10 cellular contexts compared by ENCODE assay signal in genomic region chr1:23694371-23694770, GRCh38. TPM values are rescaled to one million over a fixed set of nuclear protein-coding genes. Genes with fewer than 3 reads are reported as not detected.
A peak's percentile ranks its signal among the peaks of the same experiment; 100 is the strongest.
DNase-seq lines count a peak whose midpoint lies in the region; TF ChIP-seq lines count a peak whose summit lies in the region.
"Had no signal": no experiment of that assay in that cellular context is flagged by ENCODE, and none has a peak within 500 bp of the region (broad histone marks: within the 10 kb centered on the region; RNA-seq: fewer than 3 reads in every experiment).

No MANE protein-coding gene starts in this region.

- intact Hi-C loops in activated T-helper 1 cell treated with anti-CD3 and anti-CD28 coated beads, Interleukin-12 subunit alpha, Interleukin-12 subunit beta, Interleukin-2, Interleukin-4 antibody, amounts not matched to agents 30 ng/mL and 10 ng/mL and 1 ng/mL, durations not matched to agents 14 hours and 24 hours and 36 hours (cut with micrococcal nuclease): loop anchor here (5.0 kb wide), 1 partner anchor 283 kb away; no protein-coding TSS in a partner anchor

- no peak overlapping the region for H2AK5ac ChIP-seq in mesenchymal stem cell (ENCODE audit: low read length, severe bottlenecking)

- H4K91ac ChIP-seq in mesenchymal stem cell (ENCODE audit: low read length): no peak overlapping the region

- H3K9me2 ChIP-seq in GM23248 (ENCODE audit: insufficient read depth): no peaks in the 10 kb centered on the region

- H3K79me1 ChIP-seq in mesenchymal stem cell (replicated peaks; ENCODE audit: low read length, poor library complexity, severe bottlenecking): no peaks in the 10 kb centered on the region

- H4K8ac ChIP-seq in mesenchymal stem cell (ENCODE audit: low read length): no peak overlapping the region

- H3K4me3 Mint-ChIP-seq in activated T-helper 1 cell treated with anti-CD3 and anti-CD28 coated beads, Interleukin-12 subunit alpha, Interleukin-12 subunit beta, Interleukin-2, Interleukin-4 antibody, amounts not matched to agents 30 ng/mL and 10 ng/mL and 1 ng/mL, durations not matched to agents 14 hours and 24 hours and 36 hours: peak overlapping the region; percentile 97

- H3K36me3 ChIP-seq in BE2C (peaks cover 64% of the 10 kb centered on the region), GM23248 (ENCODE audit: low read depth) (peaks cover 67% of the 10 kb centered on the region), mesenchymal stem cell (ENCODE audit: control insufficient read depth in 1 of 2, insufficient read depth in 2 of 2, low read depth in 1 of 2, low read length in 2 of 2) (peaks cover 33 to 72% of the 10 kb centered on the region in 2 experiments)

- H2BK15ac ChIP-seq in mesenchymal stem cell (ENCODE audit: low read depth, poor library complexity, severe bottlenecking): no peak overlapping the region

- 65 to 68% methylated on average over 3 of the region's 3 CpGs for WGBS in GM23248 (ENCODE audit: low coverage in 1 of 2, low lambda C conversion rate in 2 of 2, missing lambda C conversion rate in 2 of 2), 2 experiments
- WGBS in mesenchymal stem cell: 93% methylated on average over 3 of the region's 3 CpGs

- peak overlapping the region; percentile 25 for H3K27ac Mint-ChIP-seq in activated T-helper 1 cell treated with anti-CD3 and anti-CD28 coated beads, Interleukin-12 subunit alpha, Interleukin-12 subunit beta, Interleukin-2, Interleukin-4 antibody, amounts not matched to agents 30 ng/mL and 10 ng/mL and 1 ng/mL, durations not matched to agents 14 hours and 24 hours and 36 hours

- in situ Hi-C loops in GM23248 (cut with MboI): no loop called here

- H3K4me1 ChIP-seq in BE2C: no peaks in the 10 kb centered on the region; the same call in 1 of the 2 replicates
- H3K4me1 ChIP-seq in GM23248 (ENCODE audit: insufficient read depth): peaks cover 47% of the 10 kb centered on the region
- peaks cover 16% of the 10 kb centered on the region for H3K4me1 ChIP-seq in mesenchymal stem cell (ENCODE audit: control insufficient read depth, insufficient read depth, low read depth, low read length)

- peaks cover 33% of the 10 kb centered on the region for H4K20me1 ChIP-seq in GM23248 (ENCODE audit: insufficient read depth)

- H3K9me3 ChIP-seq in BE2C (no peaks in the 10 kb centered on the region), GM23248 (ENCODE audit: low read depth) (no peaks in the 10 kb centered on the region), mesenchymal stem cell (ENCODE audit: control insufficient read depth, low read length) (no peaks in the 10 kb centered on the region)

- H3K23ac ChIP-seq in mesenchymal stem cell (ENCODE audit: low read length in 2 of 2): no peak overlapping the region

- peaks cover 65% of the 10 kb centered on the region for H3K4me1 Mint-ChIP-seq in activated T-helper 1 cell treated with anti-CD3 and anti-CD28 coated beads, Interleukin-12 subunit alpha, Interleukin-12 subunit beta, Interleukin-2, Interleukin-4 antibody, amounts not matched to agents 30 ng/mL and 10 ng/mL and 1 ng/mL, durations not matched to agents 14 hours and 24 hours and 36 hours (ENCODE audit: low read depth)

- H3K79me2 ChIP-seq in GM23248 (ENCODE audit: insufficient read depth): peaks cover 78% of the 10 kb centered on the region

- no peak for TF ChIP-seq CTCF in BE2C (IDR thresholded peaks at IDR 0.05; ENCODE audit: low read depth, low read length)

- H3K27me3 ChIP-seq in BE2C (no peaks in the 10 kb centered on the region), GM23248 (replicated peaks; ENCODE audit: insufficient read depth) (no peaks in the 10 kb centered on the region), mesenchymal stem cell (ENCODE audit: control insufficient read depth in 1 of 2, insufficient read depth in 1 of 2, low read length in 2 of 2) (no peaks in the 10 kb centered on the region)

- no peak overlapping the region for H2AFZ ChIP-seq in GM23248
- no peak overlapping the region for H2AFZ ChIP-seq in mesenchymal stem cell (ENCODE audit: low read depth, low read length)

- H3K9me3 Mint-ChIP-seq in activated T-helper 1 cell treated with anti-CD3 and anti-CD28 coated beads, Interleukin-12 subunit alpha, Interleukin-12 subunit beta, Interleukin-2, Interleukin-4 antibody, amounts not matched to agents 30 ng/mL and 10 ng/mL and 1 ng/mL, durations not matched to agents 14 hours and 24 hours and 36 hours: no peaks in the 10 kb centered on the region

- no peaks in the 10 kb centered on the region for H3K27me3 Mint-ChIP-seq in activated T-helper 1 cell treated with anti-CD3 and anti-CD28 coated beads, Interleukin-12 subunit alpha, Interleukin-12 subunit beta, Interleukin-2, Interleukin-4 antibody, amounts not matched to agents 30 ng/mL and 10 ng/mL and 1 ng/mL, durations not matched to agents 14 hours and 24 hours and 36 hours (ENCODE audit: insufficient read depth)

- H3K36me3 Mint-ChIP-seq in activated T-helper 1 cell treated with anti-CD3 and anti-CD28 coated beads, Interleukin-12 subunit alpha, Interleukin-12 subunit beta, Interleukin-2, Interleukin-4 antibody, amounts not matched to agents 30 ng/mL and 10 ng/mL and 1 ng/mL, durations not matched to agents 14 hours and 24 hours and 36 hours (ENCODE audit: low read depth): peaks cover 73% of the 10 kb centered on the region

- no peak overlapping the region for H2BK120ac ChIP-seq in mesenchymal stem cell (ENCODE audit: low read depth, low read length)

- peaks cover 58% of the 10 kb centered on the region for H3F3A ChIP-seq in GM23248 (ENCODE audit: insufficient read depth)

- no peak overlapping the region for H2BK12ac ChIP-seq in mesenchymal stem cell (ENCODE audit: low read length in 2 of 2)

- no peak overlapping the region for H2BK5ac ChIP-seq in mesenchymal stem cell (ENCODE audit: low read depth, low read length, poor library complexity, severe bottlenecking)

- H3K4me2 ChIP-seq in GM23248 (ENCODE audit: unreplicated experiment): no peak overlapping the region
- peak overlapping the region; percentile 26 for H3K4me2 ChIP-seq in mesenchymal stem cell (ENCODE audit: low read length, poor library complexity, severe bottlenecking)

- H3K4me3 ChIP-seq in BE2C (ENCODE audit: low read depth, low read length) (peak overlapping the region; percentile 94; the same call in 1 of the 2 replicates), GM23248 (0 out of 2 replicates have a peak overlapping the region, but pooled peaks have one; percentile 4), mesenchymal stem cell (ENCODE audit: insufficient read depth in 1 of 2, low read depth in 1 of 2, low read length in 2 of 2) (peak overlapping the region in 1 of 2 experiments; percentile 100)

- no peak overlapping the region for H3K18ac ChIP-seq in mesenchymal stem cell (ENCODE audit: low read depth in 1 of 2, low read length in 2 of 2)

- H3K27ac ChIP-seq in GM23248: no peak overlapping the region
- no peak overlapping the region for H3K27ac ChIP-seq in mesenchymal stem cell (ENCODE audit: low read length, poor library complexity, severe bottlenecking)

- H3K9ac ChIP-seq in GM23248 (peak overlapping the region; percentile 98), mesenchymal stem cell (ENCODE audit: low read length) (peak overlapping the region; percentile 100)

- no peak overlapping the region for H3K14ac ChIP-seq in mesenchymal stem cell (ENCODE audit: low read length in 2 of 2)

- H3K4ac ChIP-seq in mesenchymal stem cell (ENCODE audit: low read depth in 1 of 2, low read length in 2 of 2): no peak overlapping the region

- DNase-seq in BE2C (no peak), GM23248 (no peak), mesenchymal stem cell (no peak), dedifferentiated amniotic fluid mesenchymal stem cell (ENCODE audit: extremely low spot score) (no peak), NCI-H82 (lab: John Stamatoyannopoulos, UW) (no peak), NCI-H1092 (lab: John Stamatoyannopoulos, UW) (no peak), AG08396 (ENCODE audit: low spot score) (no peak)
- no peak for DNase-seq in activated T-helper 1 cell treated with anti-CD3 and anti-CD28 coated beads, Interleukin-12 subunit alpha, Interleukin-12 subunit beta, Interleukin-2, Interleukin-4 antibody, amounts not matched to agents 30 ng/mL and 10 ng/mL and 1 ng/mL, durations not matched to agents 14 hours and 24 hours and 36 hours (ENCODE audit: low spot score)
- DNase-seq: foreskin fibroblast, NCI-H446 had no signal

RNA-seq across cellular contexts. Expression of gene RPL11, which starts 2.8 kb away (rescaled TPM):
- 773 TPM for polyA plus RNA-seq in BE2C (2012; ENCODE audit: insufficient read depth, insufficient read length, low read depth)
- total RNA-seq in GM23248 (2014; rRNA removed; shearing (Covaris generic)): 422 and 555 TPM in 2 replicates
- polyA plus RNA-seq in GM23248 (2016; fragmentation: Nextera tagmentation; extraction: Ambion mirVana): 444 and 449 TPM in 2 replicates
- 1,058 and 1,119 TPM in 2 replicates for total RNA-seq in activated T-helper 1 cell treated with anti-CD3 and anti-CD28 coated beads, Interleukin-12 subunit alpha, Interleukin-12 subunit beta, Interleukin-2, Interleukin-4 antibody, amounts not matched to agents 30 ng/mL and 10 ng/mL and 1 ng/mL, durations not matched to agents 14 hours and 24 hours and 36 hours
- polyA plus RNA-seq in mesenchymal stem cell (2013, experiment 1 of 2): 2,341 TPM
- 2,276 TPM for polyA plus RNA-seq in mesenchymal stem cell (2013, experiment 2 of 2)

RNA-seq across cellular contexts. Expression of gene ELOA, which starts 48.9 kb away (rescaled TPM):
- polyA plus RNA-seq in BE2C (2012; ENCODE audit: insufficient read depth, insufficient read length, low read depth): 22.1 TPM
- total RNA-seq in GM23248 (2014; rRNA removed; shearing (Covaris generic)): 44.3 and 49.6 TPM in 2 replicates
- 46.4 and 50.1 TPM in 2 replicates for polyA plus RNA-seq in GM23248 (2016; fragmentation: Nextera tagmentation; extraction: Ambion mirVana)
- total RNA-seq in activated T-helper 1 cell treated with anti-CD3 and anti-CD28 coated beads, Interleukin-12 subunit alpha, Interleukin-12 subunit beta, Interleukin-2, Interleukin-4 antibody, amounts not matched to agents 30 ng/mL and 10 ng/mL and 1 ng/mL, durations not matched to agents 14 hours and 24 hours and 36 hours: 54.5 and 55.2 TPM in 2 replicates
- 29.3 TPM for polyA plus RNA-seq in mesenchymal stem cell (2013, experiment 1 of 2)
- 28.1 TPM for polyA plus RNA-seq in mesenchymal stem cell (2013, experiment 2 of 2)
